8 cellular contexts compared by ENCODE assay signal in the genomic region with DNA sequence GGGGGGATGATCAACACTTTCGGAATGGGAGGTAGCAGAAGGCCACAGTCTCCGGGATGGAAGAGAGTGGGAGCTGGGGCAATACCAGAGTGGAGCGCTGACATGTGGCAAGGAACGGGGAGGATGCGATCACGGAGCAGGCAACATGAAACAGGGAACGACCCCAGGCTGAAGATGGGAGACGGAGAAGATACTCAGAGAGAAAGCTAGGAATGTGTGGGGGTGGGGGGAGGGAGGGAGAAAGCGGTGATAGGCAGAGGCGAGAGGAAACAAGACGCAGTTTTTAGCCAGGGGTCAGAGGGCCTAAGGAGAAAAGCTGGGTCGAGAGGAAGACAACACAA. TPM values are rescaled to one million over a fixed set of nuclear protein-coding genes. Genes with fewer than 3 reads are reported as not detected.
DNase-seq lines count a peak whose midpoint lies in the region; ATAC-seq, FAIRE-seq and TF ChIP-seq lines count a peak whose summit lies in the region.

No MANE protein-coding gene starts in this region.

- H3K27me3 ChIP-seq in KMS-11 (ENCODE audit: insufficient read depth, low read depth) (no peaks in the 10 kb centered on the region), bronchial epithelial cell (ENCODE audit: control insufficient read depth, insufficient read depth, low read length) (no peaks in the 10 kb centered on the region), HepG2 (ENCODE audit: control insufficient read depth in 1 of 2, insufficient read depth in 2 of 2, low read length in 2 of 2) (peaks cover 0 to 4% of the 10 kb centered on the region in 2 experiments; a peak in 2 of 5 replicates), vagina (no peaks in the 10 kb centered on the region)

- no peak for TF ChIP-seq RAD21 in HepG2 (CRISPR knock-in tag; IDR thresholded peaks at IDR 0.05)

- no peak for TF ChIP-seq CTCF in KMS-11 (conservative IDR thresholded peaks at IDR 0.05; ENCODE audit: low read depth, low read length)
- TF ChIP-seq CTCF in bronchial epithelial cell (IDR thresholded peaks at IDR 0.05; ENCODE audit: insufficient read depth, low read length, severe bottlenecking): no peak
- TF ChIP-seq CTCF in HepG2 (CRISPR knock-in tag; IDR thresholded peaks at IDR 0.05): no peak
- TF ChIP-seq CTCF in vagina (IDR thresholded peaks at IDR 0.05): no peak

- H3K4me3 Mint-ChIP-seq in activated CD8-positive, alpha-beta memory T cell treated with anti-CD3 and anti-CD28 coated beads, Interleukin-2, amount 10 ng/mL, durations not matched to agents 7 days and 5 days: no peak overlapping the region

- peaks cover 23% of the 10 kb centered on the region for H3K36me3 Mint-ChIP-seq in activated CD8-positive, alpha-beta memory T cell treated with anti-CD3 and anti-CD28 coated beads, Interleukin-2, amount 10 ng/mL, durations not matched to agents 7 days and 5 days

- intact Hi-C loops in HepG2 (cut with micrococcal nuclease; ENCODE audit: unreplicated experiment) (loop anchor here (5.0 kb wide), 1 partner anchor 54 kb away; no protein-coding TSS in a partner anchor), vagina (cut with DNase I) (no loop called here)

- peak overlapping the region; percentile 97 for H3K4me3 ChIP-seq in KMS-11 (IDR thresholded peaks at IDR 0.05; ENCODE audit: insufficient read depth, low read depth, low read length)
- peak overlapping the region; percentile 97 for H3K4me3 ChIP-seq in bronchial epithelial cell (ENCODE audit: low read depth, low read length)
- H3K4me3 ChIP-seq in HepG2 (replicated peaks in 1 of 3; ENCODE audit: insufficient read depth in 1 of 3, low read depth in 2 of 3, low read length in 3 of 3): peak overlapping the region; percentile 86 to 99 (median 96)
- peak overlapping the region; percentile 85 to 89 for H3K4me3 ChIP-seq in vagina

- DNase-seq in activated CD8-positive, alpha-beta memory T cell treated with anti-CD3 and anti-CD28 coated beads, Interleukin-2, amount 10 ng/mL, durations not matched to agents 7 days and 5 days: peak; percentile 45
- no peak for DNase-seq in activated CD8-positive, alpha-beta memory T cell treated with anti-CD3 and anti-CD28 coated beads for 24 hours
- DNase-seq in bronchial epithelial cell (ENCODE audit: low read depth) (peak; percentile 34), HepG2 (ENCODE audit: low spot score) (no peak), vagina (ENCODE audit: extremely low spot score in 2 of 2) (no peak), NCI-H187 (lab: John Stamatoyannopoulos, UW) (no peak)

- H3K27ac ChIP-seq in KMS-11 (peak overlapping the region; percentile 71), HepG2 (ENCODE audit: extremely low read length, insufficient read depth, low read length) (peak overlapping the region; percentile 78), vagina (peak overlapping the region; percentile 85)

- peaks cover 21% of the 10 kb centered on the region for H3K4me1 Mint-ChIP-seq in activated CD8-positive, alpha-beta memory T cell treated with anti-CD3 and anti-CD28 coated beads, Interleukin-2, amount 10 ng/mL, durations not matched to agents 7 days and 5 days

- in situ Hi-C loops in HepG2 (cut with HindIII; ENCODE audit: extremely low pct_ligation_motif_present, low pct_unique_long_range_greater_than_20kb): loop anchor here (10.0 kb wide), 1 partner anchor 513 kb away; a partner anchor contains a TSS

- no peak overlapping the region for H3K27ac Mint-ChIP-seq in activated CD8-positive, alpha-beta memory T cell treated with anti-CD3 and anti-CD28 coated beads, Interleukin-2, amount 10 ng/mL, durations not matched to agents 7 days and 5 days

- no peaks in the 10 kb centered on the region; the same call in 1 of the 2 replicates for H3K36me3 ChIP-seq in KMS-11 (ENCODE audit: insufficient read depth)
- peaks cover 4% of the 10 kb centered on the region for H3K36me3 ChIP-seq in bronchial epithelial cell (ENCODE audit: control insufficient read depth, insufficient read depth, low read length)
- H3K36me3 ChIP-seq in HepG2 (replicated peaks in 1 of 2; ENCODE audit: control insufficient read depth in 1 of 2, insufficient read depth in 2 of 2, low read length in 2 of 2): peaks cover 2 to 3% of the 10 kb centered on the region in 2 experiments; a peak in 3 of 5 replicates
- H3K36me3 ChIP-seq in vagina: peaks cover 0 to 9% of the 10 kb centered on the region in 2 donors

- TF ChIP-seq POLR2A in HepG2 (IDR thresholded peaks at IDR 0.05; ENCODE audit: insufficient read depth in 1 of 2, low read depth in 2 of 2, low read length in 2 of 2) (no peak), vagina (IDR thresholded peaks at IDR 0.05) (no peak)

- H3K9ac ChIP-seq in KMS-11 (peak overlapping the region; percentile 90), HepG2 (ENCODE audit: insufficient read depth, low read depth, low read length) (peak overlapping the region; percentile 90)

- H3K4me1 ChIP-seq in KMS-11 (ENCODE audit: low read depth, poor library complexity, severe bottlenecking): peaks cover 26% of the 10 kb centered on the region
- peaks cover 35% of the 10 kb centered on the region for H3K4me1 ChIP-seq in HepG2 (ENCODE audit: insufficient read depth, low read length)
- H3K4me1 ChIP-seq in vagina: peaks cover 26% of the 10 kb centered on the region

- H4K20me1 ChIP-seq in KMS-11 (ENCODE audit: insufficient read depth) (no peaks in the 10 kb centered on the region), HepG2 (ENCODE audit: insufficient read depth, low read length) (peaks cover 3% of the 10 kb centered on the region; the same call in 1 of the 2 replicates)

- WGBS in HepG2 (ENCODE audit: low lambda C conversion rate): under 1% methylated on average over 12 of the region's 12 CpGs

- no peaks in the 10 kb centered on the region for H3K9me3 Mint-ChIP-seq in activated CD8-positive, alpha-beta memory T cell treated with anti-CD3 and anti-CD28 coated beads, Interleukin-2, amount 10 ng/mL, durations not matched to agents 7 days and 5 days (ENCODE audit: low read depth)

- no peaks in the 10 kb centered on the region for H3K9me3 ChIP-seq in HepG2 (ENCODE audit: low read length)
- no peaks in the 10 kb centered on the region for H3K9me3 ChIP-seq in vagina

- H3K27me3 Mint-ChIP-seq in activated CD8-positive, alpha-beta memory T cell treated with anti-CD3 and anti-CD28 coated beads, Interleukin-2, amount 10 ng/mL, durations not matched to agents 7 days and 5 days: no peaks in the 10 kb centered on the region

- peaks cover 45% of the 10 kb centered on the region; the same call in 1 of the 2 replicates for H3K79me2 ChIP-seq in KMS-11 (ENCODE audit: insufficient read depth, low read depth)
- peaks cover 34% of the 10 kb centered on the region for H3K79me2 ChIP-seq in HepG2 (ENCODE audit: insufficient read depth, low read length)

- H3K4me2 ChIP-seq in KMS-11 (peak overlapping the region; percentile 89), HepG2 (ENCODE audit: low read depth, low read length) (peak overlapping the region; percentile 83)

- no peak for ATAC-seq in activated CD8-positive, alpha-beta memory T cell treated with anti-CD3 and anti-CD28 coated beads, Interleukin-2, amount 10 ng/mL, durations not matched to agents 7 days and 5 days
- ATAC-seq in HepG2: peak; percentile 50
- ATAC-seq in GM18502 (IDR thresholded peaks at IDR 0.05; ENCODE audit: poor library complexity, unreplicated experiment): no peak

- H2AFZ ChIP-seq in KMS-11 (ENCODE audit: low read depth) (peak overlapping the region; percentile 93), HepG2 (ENCODE audit: low read length) (no peak overlapping the region)

- TF ChIP-seq EP300 in HepG2 (IDR thresholded peaks at IDR 0.05; ENCODE audit: low read depth in 2 of 2, low read length in 2 of 2): no peak
- no peak for TF ChIP-seq EP300 in HepG2 (CRISPR knock-in tag; IDR thresholded peaks at IDR 0.05; ENCODE audit: borderline replicate concordance)

- POLR2A ChIA-PET in HepG2 (lab: Yijun Ruan, JAX): interaction anchor here (0.6 to 1.1 kb wide), 3 partner anchors 25 to 410 kb away, joined by 3 to 4 read pairs (median 3); no protein-coding TSS in a partner anchor

- CTCF ChIA-PET in activated CD8-positive, alpha-beta memory T cell treated with anti-CD3 and anti-CD28 coated beads, Interleukin-2, amount 10 ng/mL, durations not matched to agents 7 days and 5 days (lab: Charles Lee): interaction anchor here (0.8 to 1.4 kb wide), 3 partner anchors 12 to 22 kb away, joined by 3 to 4 read pairs (median 3); no protein-coding TSS in a partner anchor
- CTCF ChIA-PET in HepG2 (lab: Yijun Ruan, JAX; ENCODE audit: low intra/inter-chr PET ratio, low total read pairs): no interaction called here

- FAIRE-seq in bronchial epithelial cell (lab: Jason Lieb, UNC) (no peak), HepG2 (lab: Jason Lieb, UNC) (no peak)

- no TSS peak for BruUV-seq in HepG2 (replicated peaks; lab: Mats Ljungman, UMichigan)

TF ChIP-seq in HepG2, 621 proteins besides CTCF, POLR2A, EP300 and RAD21 (continues in another document):
- TF ChIP-seq KDM5A (IDR thresholded peaks at IDR 0.05; ENCODE audit: borderline replicate concordance, low read length): 0 out of 2 replicates have a peak, but pooled peaks have one; percentile 27
- no peak for TF ChIP-seq NCOA5 (CRISPR knock-in tag; IDR thresholded peaks at IDR 0.05)

RNA-seq across cellular contexts. Expression of a gene that starts 0.6 kb away (rescaled TPM):
- 10 to 100 TPM; 46.6 to 54.0 TPM for total RNA-seq in activated CD8-positive, alpha-beta memory T cell treated with anti-CD3 and anti-CD28 coated beads, Interleukin-2, amount 10 ng/mL, durations not matched to agents 7 days and 5 days
- 26.1 and 31.5 TPM in 2 replicates for total RNA-seq in bronchial epithelial cell
- 25.0 and 34.2 TPM in 2 replicates for total RNA-seq in HepG2 (2016; rRNA removed; fragmentation: Illumina TruSeq; extraction: Trizol)
- total RNA-seq in HepG2 (2016; cell fraction: cytosol; rRNA removed; fragmentation: Illumina TruSeq; extraction: Trizol; ENCODE audit: low read depth): 3.0 and 4.3 TPM in 2 replicates
- 23.7 and 27.2 TPM in 2 replicates for total RNA-seq in HepG2 (2016; cell fraction: insoluble cytoplasmic fraction; rRNA removed; fragmentation: Illumina TruSeq; extraction: Trizol)
- 7.6 and 8.8 TPM in 2 replicates for total RNA-seq in HepG2 (2016; cell fraction: membrane; rRNA removed; fragmentation: Illumina TruSeq; extraction: Trizol)
- 32.3 and 37.1 TPM in 2 replicates for total RNA-seq in HepG2 (2016; cell fraction: nucleus; rRNA removed; fragmentation: Illumina TruSeq; extraction: Trizol)
- 16.2 and 22.6 TPM in 2 replicates for polyA plus RNA-seq in HepG2 (2011; rRNA removed)
- polyA plus RNA-seq in HepG2 (2011; cell fraction: cytosol; rRNA removed): 7.8 and 9.2 TPM in 2 replicates
- polyA plus RNA-seq in HepG2 (2011; cell fraction: nucleus; rRNA removed): 18.5 and 18.9 TPM in 2 replicates
- 14.1 and 15.5 TPM in 2 replicates for polyA plus RNA-seq in HepG2 (2012)
- 0.96 and 1.1 TPM in 2 replicates for polyA plus RNA-seq in HepG2 (2016; cell fraction: cytosol; fragmentation: Illumina TruSeq; extraction: Trizol; ENCODE audit: low read depth)
- polyA plus RNA-seq in HepG2 (2016; cell fraction: insoluble cytoplasmic fraction; fragmentation: Illumina TruSeq; extraction: Trizol; ENCODE audit: low read depth): 13.9 and 14.7 TPM in 2 replicates
- 2.2 and 2.5 TPM in 2 replicates for polyA plus RNA-seq in HepG2 (2016; cell fraction: membrane; fragmentation: Illumina TruSeq; extraction: Trizol; ENCODE audit: low read depth)
- 29.6 and 30.6 TPM in 2 replicates for polyA plus RNA-seq in HepG2 (2016; cell fraction: nucleus; fragmentation: Illumina TruSeq; extraction: Trizol; ENCODE audit: insufficient read depth, low read depth)
- polyA minus RNA-seq in HepG2 (2011; rRNA and poly(A)+ RNA removed; ENCODE audit: low replicate concordance): 66.6 and 87.3 TPM in 2 replicates
- 24.9 and 27.7 TPM in 2 replicates for polyA minus RNA-seq in HepG2 (2011; cell fraction: cytosol; rRNA and poly(A)+ RNA removed)
- polyA minus RNA-seq in HepG2 (2011; cell fraction: nucleus; rRNA and poly(A)+ RNA removed): 47.5 and 55.6 TPM in 2 replicates
- total RNA-seq in vagina: 16.9 TPM

Comparison
In these comparisons a context has a peak if more than half of its experiments do, and no peak if none do; other contexts are left out.
1. DNase-seq: peak in activated CD8-positive, alpha-beta memory T cell treated with anti-CD3 and anti-CD28 coated beads, Interleukin-2, amount 10 ng/mL, durations not matched to agents 7 days and 5 days (single experiment) and bronchial epithelial cell (single experiment); none in activated CD8-positive, alpha-beta memory T cell treated with anti-CD3 and anti-CD28 coated beads for 24 hours (single experiment), HepG2 (single experiment), vagina (0 of 2) and NCI-H187 (0 of 2).
2. Peak in every context shown above with its lines, with median percentiles within 50 percentile points of each other: H3K27ac ChIP-seq and H3K4me3 ChIP-seq.